Comparison of ENCODE assay signal across 14 cellular contexts in genomic region chr12:3463927-3464326, GRCh38. TPM values are rescaled to one million over a fixed set of nuclear protein-coding genes. Genes with fewer than 3 reads are reported as not detected.
DNase-seq lines count a peak whose midpoint lies in the region; ATAC-seq, FAIRE-seq and TF ChIP-seq lines count a peak whose summit lies in the region.
"Had no signal": no experiment of that assay in that cellular context is flagged by ENCODE, and none has a peak within 500 bp of the region (broad histone marks: within the 10 kb centered on the region; RNA-seq: fewer than 3 reads in every experiment).

No MANE protein-coding gene starts in this region.

- H3K36me3 ChIP-seq in bronchial epithelial cell (ENCODE audit: control insufficient read depth, insufficient read depth, low read length) (no peaks in the 10 kb centered on the region), neural progenitor cell (no peaks in the 10 kb centered on the region)

- no peaks in the 10 kb centered on the region for H3K9me3 ChIP-seq in neural progenitor cell (ENCODE audit: low read depth)
- H3K9me3 ChIP-seq: Caco-2 had no signal

- H3K27me3 Mint-ChIP-seq in neural progenitor cell (ENCODE audit: insufficient read depth, low read depth), result peaks cover 7% of the 10 kb centered on the region

- H3K4me1 ChIP-seq in neural progenitor cell, result no peaks in the 10 kb centered on the region
- H3K4me1 ChIP-seq: Caco-2 had no signal

- H3K27me3 ChIP-seq in bronchial epithelial cell (ENCODE audit: control insufficient read depth, insufficient read depth, low read length) (no peaks in the 10 kb centered on the region), neural progenitor cell (no peaks in the 10 kb centered on the region)

- DNase-seq in H4 (ENCODE audit: low spot score), result peak; percentile 35
- DNase-seq in LoVo (ENCODE audit: low spot score), result peak; percentile 78
- peak; percentile 22 for DNase-seq in bronchial epithelial cell (ENCODE audit: low read depth)
- DNase-seq in neural progenitor cell (ENCODE audit: low spot score), result no peak
- DNase-seq in activated CD4-positive, CD25-positive, alpha-beta regulatory T cell treated with anti-CD3 and anti-CD28 coated beads, Interleukin-2, amount 50 U/mL, for 72 hours, result no peak
- no peak for DNase-seq in stimulated activated naive CD8-positive, alpha-beta T cell treated with anti-CD3 and anti-CD28 coated beads, Interleukin-15, Interleukin-2, amounts not matched to agents 100 U/mL and 50 U/mL, for 24 hours
- DNase-seq: Caco-2, NCI-H146, NCI-H2081, NCI-H2227 treated with DMSO at 0.1 percent for 48 hours, NCI-H524, SHP77 treated with DMSO at 0.1 percent for 48 hours had no signal

- no peaks in the 10 kb centered on the region for H3K79me2 ChIP-seq in neural progenitor cell (ENCODE audit: low read depth)

- H3K27ac ChIP-seq in neural progenitor cell, result no peak overlapping the region

- no peak overlapping the region for H3K4me3 Mint-ChIP-seq in neural progenitor cell

- H4K20me1 ChIP-seq in neural progenitor cell (ENCODE audit: low read depth), result no peaks in the 10 kb centered on the region

- H3K4me3 ChIP-seq in bronchial epithelial cell (ENCODE audit: low read depth, low read length) (no peak overlapping the region), neural progenitor cell (no peak overlapping the region)

- peak overlapping the region; percentile 9 for H3K27ac Mint-ChIP-seq in neural progenitor cell

- H3F3A ChIP-seq in neural progenitor cell (ENCODE audit: low read depth), result no peaks in the 10 kb centered on the region

- H3K4me1 Mint-ChIP-seq in neural progenitor cell, result peaks cover 20% of the 10 kb centered on the region

- H3K9me3 Mint-ChIP-seq in neural progenitor cell, result no peaks in the 10 kb centered on the region

- no peak for ATAC-seq in GM18498 (IDR thresholded peaks at IDR 0.05; ENCODE audit: unreplicated experiment)
- no peak for ATAC-seq in stimulated activated naive CD8-positive, alpha-beta T cell treated with anti-CD3 and anti-CD28 coated beads, Interleukin-15, Interleukin-2, amounts not matched to agents 100 U/mL and 50 U/mL, for 24 hours

- no peaks in the 10 kb centered on the region for H3K36me3 Mint-ChIP-seq in neural progenitor cell

- H3K9ac ChIP-seq in neural progenitor cell, result no peak overlapping the region

- no peak overlapping the region for H3K4me2 ChIP-seq in neural progenitor cell

- no peak for FAIRE-seq in bronchial epithelial cell (lab: Jason Lieb, UNC)
- FAIRE-seq: RCC 7860 had no signal

- H2AFZ ChIP-seq in neural progenitor cell (replicated peaks), result no peak overlapping the region

- TF ChIP-seq CTCF in bronchial epithelial cell (IDR thresholded peaks at IDR 0.05; ENCODE audit: insufficient read depth, low read length, severe bottlenecking) (no peak), neural progenitor cell (IDR thresholded peaks at IDR 0.05) (no peak)

RNA-seq across cellular contexts. Expression of gene PRMT8, which starts 27.1 kb away (rescaled TPM):
- not detected in 2 replicates for total RNA-seq in H4 (2014; rRNA removed; shearing (Covaris generic))
- total RNA-seq in bronchial epithelial cell (0.51 and 1.8 TPM in 2 replicates), neural progenitor cell (ENCODE audit: low replicate concordance) (0.80 and 1.2 TPM in 2 replicates)
- total RNA-seq: Caco-2 had no signal

Comparison
In these comparisons a context has a peak if more than half of its experiments do, and no peak if none do; other contexts are left out.
1. DNase-seq: peak in H4 (single experiment), LoVo (single experiment) and bronchial epithelial cell (single experiment); none in neural progenitor cell (single experiment), activated CD4-positive, CD25-positive, alpha-beta regulatory T cell treated with anti-CD3 and anti-CD28 coated beads, Interleukin-2, amount 50 U/mL, for 72 hours (single experiment) and stimulated activated naive CD8-positive, alpha-beta T cell treated with anti-CD3 and anti-CD28 coated beads, Interleukin-15, Interleukin-2, amounts not matched to agents 100 U/mL and 50 U/mL, for 24 hours (single experiment).